In genomic region chr14:35826952-35827416, GRCh38 we compare ENCODE assay signal across 8 cellular contexts. TPM values are rescaled to one million over a fixed set of nuclear protein-coding genes. Genes with fewer than 3 reads are reported as not detected.
DNase-seq lines count a peak whose midpoint lies in the region; ATAC-seq, FAIRE-seq and TF ChIP-seq lines count a peak whose summit lies in the region.

No MANE protein-coding gene starts in this region.

- no TSS peak for BruUV-seq in mammary epithelial cell (replicated peaks; lab: Mats Ljungman, UMichigan)

- H3K27ac ChIP-seq in A549 (peak overlapping the region; percentile 90 to 95), mammary epithelial cell (ENCODE audit: insufficient read depth, low read depth, low read length) (peak overlapping the region; percentile 37), mucosa of rectum (ENCODE audit: low read depth in 2 of 2, low read length in 2 of 2) (peak overlapping the region; percentile 97 to 98)

- TF ChIP-seq RAD21 in A549 (conservative IDR thresholded peaks at IDR 0.05 in 1 of 2, IDR thresholded peaks at IDR 0.05 in 1 of 2) = no peak

- H2AFZ ChIP-seq in mammary epithelial cell (ENCODE audit: low read depth, low read length) = peak overlapping the region; percentile 97

- H3K27me3 ChIP-seq in mammary epithelial cell (ENCODE audit: insufficient read depth, low read length) (no peaks in the 10 kb centered on the region), mucosa of rectum (ENCODE audit: control insufficient read depth in 2 of 2, insufficient read depth in 2 of 2, low read length in 2 of 2) (no peaks in the 10 kb centered on the region)

- H3K4me1 ChIP-seq in A549 (peaks cover 4% of the 10 kb centered on the region; the same call in 1 of the 3 replicates), mammary epithelial cell (ENCODE audit: insufficient read depth, low read length) (peaks cover 5% of the 10 kb centered on the region), mucosa of rectum (ENCODE audit: control insufficient read depth in 2 of 2, insufficient read depth in 2 of 2, low read length in 2 of 2) (peaks cover 0 to 4% of the 10 kb centered on the region in 2 donors)

- H3K79me2 ChIP-seq in mammary epithelial cell (ENCODE audit: insufficient read depth, low read length) = peaks cover 19% of the 10 kb centered on the region

- 6% methylated on average over 11 of the region's 11 CpGs for WGBS in A549 (ENCODE audit: missing lambda C conversion rate)
- WGBS in mammary epithelial cell (ENCODE audit: low coverage, missing lambda C conversion rate) = 3% methylated on average over 10 of the region's 11 CpGs

- no peak for DNase-seq in A549 (ENCODE audit: low read depth in 1 of 2, low spot score in 1 of 2)
- DNase-seq in mammary epithelial cell = no peak
- DNase-seq in inferior parietal cortex (ENCODE audit: extremely low spot score) = no peak
- no peak for DNase-seq in activated gamma-delta T cell treated with Interleukin-2 at 50 U/mL for 16 hours
- DNase-seq in dedifferentiated amniotic fluid mesenchymal stem cell (ENCODE audit: extremely low spot score) = no peak
- DNase-seq in left lobe of liver (ENCODE audit: low spot score) = no peak

- no peak for TF ChIP-seq EP300 in A549 (IDR thresholded peaks at IDR 0.05)

- POLR2A ChIA-PET in A549 (lab: Yijun Ruan, JAX) = interaction anchor here (1.0 to 2.2 kb wide), 13 partner anchors 8 to 1371 kb away, joined by 3 to 21 read pairs (median 6); partner anchors contain the start of genes MBIP, MIPOL1 and RALGAPA1

- no peak for FAIRE-seq in A549 (lab: Jason Lieb, UNC)

- intact Hi-C loops in mammary epithelial cell (cut with micrococcal nuclease) = loop anchor here (1.0 kb wide), 2 partner anchors 19 to 52 kb away; no protein-coding TSS in a partner anchor

- TF ChIP-seq CTCF in A549 (IDR thresholded peaks at IDR 0.05) = no peak
- no peak for TF ChIP-seq CTCF in mammary epithelial cell (conservative IDR thresholded peaks at IDR 0.05 in 1 of 2, IDR thresholded peaks at IDR 0.05 in 1 of 2; ENCODE audit: extremely low read depth in 1 of 2, insufficient read depth in 1 of 2, low read depth in 1 of 2, low read length in 2 of 2)

- H3K9ac ChIP-seq in mammary epithelial cell (ENCODE audit: insufficient read depth, low read length) (peak overlapping the region; percentile 50), mucosa of rectum (ENCODE audit: low read depth in 1 of 2, low read length in 2 of 2) (peak overlapping the region; percentile 74 to 97)

- CTCF ChIA-PET in A549 (lab: Yijun Ruan, JAX) = interaction anchor here (1.0 to 1.8 kb wide), 7 partner anchors 8 to 51 kb away, joined by 3 to 6 read pairs (median 4); no protein-coding TSS in a partner anchor
- CTCF ChIA-PET in mammary epithelial cell (lab: Charles Lee; ENCODE audit: low non-redundant PET) = no interaction called here

- TF ChIP-seq POLR2A in A549 (IDR thresholded peaks at IDR 0.05; ENCODE audit: low read length) = no peak

- in situ Hi-C loops in mammary epithelial cell (cut with MboI; ENCODE audit: low sequenced_read_pairs in 2 of 2) = no loop called here

- ATAC-seq in A549 (no peak), HG02943 (IDR thresholded peaks at IDR 0.05; ENCODE audit: low read depth, unreplicated experiment) (peak; percentile 3), left lobe of liver (no peak)

- H3K9me3 ChIP-seq in A549 = no peaks in the 10 kb centered on the region
- no peaks in the 10 kb centered on the region for H3K9me3 ChIP-seq in mammary epithelial cell (replicated peaks; ENCODE audit: insufficient read depth, low read length)
- no peaks in the 10 kb centered on the region for H3K9me3 ChIP-seq in mucosa of rectum (ENCODE audit: control insufficient read depth in 2 of 2, low read length in 2 of 2)

- dilution Hi-C loops in mammary epithelial cell (cut with HindIII; ENCODE audit: low sequenced_read_pairs) = no loop called here

- peak overlapping the region; percentile 68 for H3K4me3 ChIP-seq in A549
- peak overlapping the region; percentile 76 to 91 (median 83) for H3K4me3 ChIP-seq in mammary epithelial cell (replicated peaks in 1 of 3; ENCODE audit: insufficient read depth in 1 of 3, low read depth in 2 of 3, low read length in 3 of 3)
- H3K4me3 ChIP-seq in mucosa of rectum (ENCODE audit: low read length in 2 of 2) = peak overlapping the region; percentile 95 to 99

- H3K4me2 ChIP-seq in A549 (peak overlapping the region; percentile 84), mammary epithelial cell (ENCODE audit: insufficient read depth, low read depth, low read length) (peak overlapping the region; percentile 93)

- no peaks in the 10 kb centered on the region for H4K20me1 ChIP-seq in mammary epithelial cell (ENCODE audit: insufficient read depth, low read length)

- H3K36me3 ChIP-seq in mammary epithelial cell (ENCODE audit: insufficient read depth, low read length) (peaks cover 6% of the 10 kb centered on the region), mucosa of rectum (ENCODE audit: control insufficient read depth in 2 of 2, insufficient read depth in 2 of 2, low read length in 2 of 2) (peaks cover 0 to 4% of the 10 kb centered on the region in 2 donors)

TF ChIP-seq in A549, 52 proteins besides CTCF, POLR2A, EP300 and RAD21:
- TF ChIP-seq MAFK (IDR thresholded peaks at IDR 0.05; ENCODE audit: partially characterized antibody) (peak; percentile 67), RFX5 (IDR thresholded peaks at IDR 0.05) (no peak)
TF ChIP-seq in A549: peak in this region for 1.

RNA-seq across cellular contexts. Expression of gene BRMS1L, which starts 0.8 kb away (rescaled TPM):
- polyA plus RNA-seq in A549 (2011; rRNA removed) (11.0 and 17.0 TPM in 2 replicates), A549 (2017; fragmentation: RNase III; extraction: RNeasy Plus Mini Kit Qiagen cat#74134 plus additional on column Dnase treatment) (18.1 to 20.8 TPM (median 20.0 TPM) in 3 replicates), mammary epithelial cell (5.2 TPM)
- polyA plus RNA-seq in A549 (2012; cell fraction: cytosol; rRNA removed) = 4.9 and 5.0 TPM in 2 replicates
- polyA plus RNA-seq in A549 (2012; cell fraction: nucleus; rRNA removed) = 2.1 and 4.1 TPM in 2 replicates
- 2.3 and 3.7 TPM in 2 replicates for polyA minus RNA-seq in A549 (2011; rRNA and poly(A)+ RNA removed)
- total RNA-seq in mammary epithelial cell (10 to 100 TPM in 1 of 2 donors, 1 to 10 TPM in 1; 4.0 to 11.9 TPM), left lobe of liver (2.8 TPM)
- 4.5 TPM for polyA minus RNA-seq in mammary epithelial cell

RNA-seq across cellular contexts. Expression of gene RALGAPA1, which starts 17.9 kb away (rescaled TPM):
- polyA plus RNA-seq in A549 (2011; rRNA removed) = 17.1 and 17.7 TPM in 2 replicates
- polyA plus RNA-seq in A549 (2012; cell fraction: cytosol; rRNA removed) = 2.4 and 2.8 TPM in 2 replicates
- polyA plus RNA-seq in A549 (2012; cell fraction: nucleus; rRNA removed) = 4.7 and 7.7 TPM in 2 replicates
- 7.1 to 8.2 TPM (median 8.0 TPM) in 3 replicates for polyA plus RNA-seq in A549 (2017; fragmentation: RNase III; extraction: RNeasy Plus Mini Kit Qiagen cat#74134 plus additional on column Dnase treatment)
- polyA minus RNA-seq in A549 (2011; rRNA and poly(A)+ RNA removed) = 27.5 and 35.4 TPM in 2 replicates
- total RNA-seq in mammary epithelial cell = 10 to 100 TPM; 39.3 to 40.4 TPM
- 5.3 TPM for polyA plus RNA-seq in mammary epithelial cell
- 20.9 TPM for polyA minus RNA-seq in mammary epithelial cell
- 21.1 TPM for total RNA-seq in left lobe of liver

Comparison
In these comparisons a context has a peak if more than half of its experiments do, and no peak if none do; other contexts are left out.
1. H3K27ac ChIP-seq: peak in every context shown above with its lines; median percentile 98 in mucosa of rectum; 92 in A549; 37 in mammary epithelial cell.